Comparison of ENCODE assay signal across 11 cellular contexts in genomic region chr11:94938399-94939055, GRCh38. TPM values are rescaled to one million over a fixed set of nuclear protein-coding genes. Genes with fewer than 3 reads are reported as not detected.
DNase-seq lines count a peak whose midpoint lies in the region; ATAC-seq and TF ChIP-seq lines count a peak whose summit lies in the region.
"Had no signal": no experiment of that assay in that cellular context is flagged by ENCODE, and none has a peak within 500 bp of the region (broad histone marks: within the 10 kb centered on the region; RNA-seq: fewer than 3 reads in every experiment).

No MANE protein-coding gene starts in this region.

- peak overlapping the region; percentile 79 for H3K27ac ChIP-seq in ACC112 (ENCODE audit: low read depth, low read length)
- H3K27ac ChIP-seq in lung (ENCODE audit: low read depth in 1 of 2, low read length in 1 of 2) = peak overlapping the region in 1 of 2 donors; percentile 70
- H3K27ac ChIP-seq: parathyroid adenoma had no signal

- H3K9me3 ChIP-seq in lung (ENCODE audit: control insufficient read depth in 2 of 2, insufficient read depth in 1 of 2, low read length in 1 of 2) = peaks cover 0 to 5% of the 10 kb centered on the region in 2 donors

- no peak overlapping the region for H3K4me3 Mint-ChIP-seq in activated naive CD8-positive, alpha-beta T cell treated with anti-CD3 and anti-CD28 coated beads, Interleukin-2, amount 50 U/mL, for 24 hours
- H3K4me3 Mint-ChIP-seq in effector memory CD8-positive, alpha-beta T cell = no peak overlapping the region
- H3K4me3 Mint-ChIP-seq: CD4-positive, CD25-positive, alpha-beta regulatory T cell had no signal

- TF ChIP-seq CTCF in LNCaP clone FGC (IDR thresholded peaks at IDR 0.05; ENCODE audit: control insufficient read depth, extremely low read depth, insufficient read depth) (no peak), lung (IDR thresholded peaks at IDR 0.05; ENCODE audit: control extremely low read depth, extremely low read depth) (no peak)

- H3K27me3 ChIP-seq in ACC112 (ENCODE audit: insufficient read depth, low read length) (no peaks in the 10 kb centered on the region), lung (ENCODE audit: control insufficient read depth, insufficient read depth) (no peaks in the 10 kb centered on the region)

- no peaks in the 10 kb centered on the region for H3K36me3 Mint-ChIP-seq in activated naive CD8-positive, alpha-beta T cell treated with anti-CD3 and anti-CD28 coated beads, Interleukin-2, amount 50 U/mL, for 24 hours (ENCODE audit: low read depth)
- no peaks in the 10 kb centered on the region for H3K36me3 Mint-ChIP-seq in effector memory CD8-positive, alpha-beta T cell (ENCODE audit: insufficient read depth)
- H3K36me3 Mint-ChIP-seq: CD4-positive, CD25-positive, alpha-beta regulatory T cell had no signal

- no peak overlapping the region for H2AFZ ChIP-seq in ACC112 (ENCODE audit: low read length, unreplicated experiment)
- H2AFZ ChIP-seq: parathyroid adenoma had no signal

- H3K27ac Mint-ChIP-seq in activated naive CD8-positive, alpha-beta T cell treated with anti-CD3 and anti-CD28 coated beads, Interleukin-2, amount 50 U/mL, for 24 hours = no peak overlapping the region
- no peak overlapping the region for H3K27ac Mint-ChIP-seq in effector memory CD8-positive, alpha-beta T cell

- peaks cover 19% of the 10 kb centered on the region for H3K4me1 Mint-ChIP-seq in activated naive CD8-positive, alpha-beta T cell treated with anti-CD3 and anti-CD28 coated beads, Interleukin-2, amount 50 U/mL, for 24 hours
- peaks cover 0 to 2% of the 10 kb centered on the region in 2 donors for H3K4me1 Mint-ChIP-seq in effector memory CD8-positive, alpha-beta T cell (ENCODE audit: low read depth in 2 of 2)

- H3K4me1 ChIP-seq in ACC112 (ENCODE audit: control insufficient read depth, insufficient read depth, low read length, unreplicated experiment) = peaks cover 41% of the 10 kb centered on the region
- H3K4me1 ChIP-seq in lung (ENCODE audit: control insufficient read depth in 2 of 2, insufficient read depth in 2 of 2, low read length in 2 of 2) = peaks cover 6 to 13% of the 10 kb centered on the region in 2 donors

- H3K9me3 Mint-ChIP-seq in activated naive CD8-positive, alpha-beta T cell treated with anti-CD3 and anti-CD28 coated beads, Interleukin-2, amount 50 U/mL, for 24 hours = no peaks in the 10 kb centered on the region
- no peaks in the 10 kb centered on the region for H3K9me3 Mint-ChIP-seq in effector memory CD8-positive, alpha-beta T cell

- peak; percentile 41 for ATAC-seq in lung (ENCODE audit: insufficient read depth, low FRiP score)
- ATAC-seq in HG03039 (IDR thresholded peaks at IDR 0.05; ENCODE audit: unreplicated experiment) = no peak
- no peak for ATAC-seq in GM21786 (IDR thresholded peaks at IDR 0.05; ENCODE audit: unreplicated experiment)
- ATAC-seq in activated naive CD8-positive, alpha-beta T cell treated with anti-CD3 and anti-CD28 coated beads, Interleukin-2, amount 50 U/mL, for 24 hours = no peak
- ATAC-seq in effector memory CD8-positive, alpha-beta T cell (replicated peaks) = no peak

- no peaks in the 10 kb centered on the region for H3K36me3 ChIP-seq in ACC112 (ENCODE audit: insufficient read depth, low read length)
- no peaks in the 10 kb centered on the region for H3K36me3 ChIP-seq in lung (ENCODE audit: control insufficient read depth in 2 of 2, insufficient read depth in 2 of 2, low read length in 2 of 2)

- H3K27me3 Mint-ChIP-seq in activated naive CD8-positive, alpha-beta T cell treated with anti-CD3 and anti-CD28 coated beads, Interleukin-2, amount 50 U/mL, for 24 hours = peaks cover 2% of the 10 kb centered on the region
- H3K27me3 Mint-ChIP-seq in effector memory CD8-positive, alpha-beta T cell = peaks cover 10 to 40% of the 10 kb centered on the region in 2 donors
- H3K27me3 Mint-ChIP-seq: CD4-positive, CD25-positive, alpha-beta regulatory T cell had no signal

- DNase-seq in LNCaP clone FGC (ENCODE audit: low read depth) (peak; percentile 52), cerebellum (ENCODE audit: low spot score) (peak; percentile 68), lung (ENCODE audit: low spot score) (no peak)
- DNase-seq in activated naive CD8-positive, alpha-beta T cell treated with anti-CD3 and anti-CD28 coated beads, Interleukin-2, amount 50 U/mL, for 24 hours = no peak
- no peak for DNase-seq in effector memory CD8-positive, alpha-beta T cell
- DNase-seq: CD4-positive, CD25-positive, alpha-beta regulatory T cell; head of caudate nucleus had no signal

- peak overlapping the region; percentile 22; the same call in 1 of the 2 replicates for H3K4me3 ChIP-seq in ACC112 (ENCODE audit: low read depth, low read length)
- H3K4me3 ChIP-seq in LNCaP clone FGC (ENCODE audit: low read depth, low read length) = no peak overlapping the region
- H3K4me3 ChIP-seq in lung = no peak overlapping the region

- WGBS in lung, 2 donors = 44 to 72% methylated on average over 8 of the region's 8 CpGs

- H3K79me2 ChIP-seq in ACC112 (ENCODE audit: control insufficient read depth, insufficient read depth, low read length, unreplicated experiment) = no peaks in the 10 kb centered on the region
- H3K79me2 ChIP-seq: parathyroid adenoma had no signal

RNA-seq across cellular contexts. Expression of gene CWC15, which starts 34.8 kb away (rescaled TPM):
- total RNA-seq in cerebellum (44.7 TPM), lung (10 to 100 TPM; 42.4 to 44.9 TPM)
- polyA plus RNA-seq in lung = 100 to 1,000 TPM in 1 of 2 donors, 10 to 100 TPM in 1; 38.2 to 107 TPM

RNA-seq across cellular contexts. Expression of gene KDM4D, which starts 35.0 kb away (rescaled TPM):
- total RNA-seq in cerebellum (1.8 TPM), lung (under 1 TPM; 0.89 to 0.94 TPM)
- under 1 TPM; 0.30 to 0.63 TPM for polyA plus RNA-seq in lung

Comparison
In these comparisons a context has a peak if more than half of its experiments do, and no peak if none do; other contexts are left out.
1. DNase-seq: peak in LNCaP clone FGC (single experiment) and cerebellum (single experiment); none in lung (single experiment), activated naive CD8-positive, alpha-beta T cell treated with anti-CD3 and anti-CD28 coated beads, Interleukin-2, amount 50 U/mL, for 24 hours (single experiment) and effector memory CD8-positive, alpha-beta T cell (0 of 3).